ENCODE assay signal across 27 cellular contexts in genomic region chr3:141643816-141644215, GRCh38.
"Had no signal": no experiment of that assay in that cellular context is flagged by ENCODE, and none has a peak within 500 bp of the region (broad histone marks: within the 10 kb centered on the region; RNA-seq: fewer than 3 reads in every experiment).

No MANE protein-coding gene starts in this region.

- H3K9me3 ChIP-seq: esophagus muscularis mucosa, spleen, suprapubic skin, tibial artery had no signal

- H3K27ac ChIP-seq: cardiac muscle cell, coronary artery, dorsolateral prefrontal cortex, esophagus muscularis mucosa, spleen, suprapubic skin, WERI-Rb-1 had no signal

- H3K4me3 Mint-ChIP-seq: activated CD4-positive, alpha-beta memory T cell treated with anti-CD3 and anti-CD28 coated beads, Interleukin-2, amount 10 ng/mL, durations not matched to agents 7 days and 5 days; activated CD4-positive, alpha-beta T cell treated with anti-CD3 and anti-CD28 coated beads, Interleukin-2, amount 10 ng/mL, durations not matched to agents 7 days and 5 days; activated naive CD4-positive, alpha-beta T cell treated with anti-CD3 and anti-CD28 coated beads, Interleukin-2, amount 50 U/mL, for 24 hours; activated naive CD8-positive, alpha-beta T cell treated with anti-CD3 and anti-CD28 coated beads, Interleukin-2, amount 50 U/mL, for 24 hours; immature natural killer cell; memory B cell; natural killer cell; T-helper 1 cell treated with Interleukin-12 subunit alpha and Interleukin-12 subunit beta and Interleukin-4 antibody, amounts not matched to agents 30 μg/mL and 1 μg/mL, for 36 hours had no signal

- H3K4me1 ChIP-seq: esophagus muscularis mucosa had no signal

- H3K4me3 ChIP-seq: cardiac muscle cell, coronary artery, dorsolateral prefrontal cortex, esophagus muscularis mucosa, spleen, suprapubic skin, tibial artery had no signal

- ATAC-seq: activated CD4-positive, CD25-positive, alpha-beta regulatory T cell treated with anti-CD3 and anti-CD28 coated beads, Interleukin-2, amount 50 U/mL, for 24 hours; activated naive CD8-positive, alpha-beta T cell treated with anti-CD3 and anti-CD28 coated beads, Interleukin-2, amount 50 U/mL, for 24 hours; natural killer cell; right cardiac atrium had no signal

- H3K27ac Mint-ChIP-seq: activated CD4-positive, alpha-beta memory T cell treated with anti-CD3 and anti-CD28 coated beads, Interleukin-2, amount 10 ng/mL, durations not matched to agents 7 days and 5 days; activated CD4-positive, alpha-beta T cell treated with anti-CD3 and anti-CD28 coated beads, Interleukin-2, amount 10 ng/mL, durations not matched to agents 7 days and 5 days; activated naive CD4-positive, alpha-beta T cell treated with anti-CD3 and anti-CD28 coated beads, Interleukin-2, amount 50 U/mL, for 24 hours; activated naive CD8-positive, alpha-beta T cell treated with anti-CD3 and anti-CD28 coated beads, Interleukin-2, amount 50 U/mL, for 24 hours; activated T-helper 2 cell treated with anti-CD3 and anti-CD28 coated beads, Interferon-gamma antibody, Interleukin-2, Interleukin-4, amounts not matched to agents 10 μg/mL and 5 μg/mL and 100 μg/mL, durations not matched to agents 14 hours and 24 hours and 36 hours; immature natural killer cell; memory B cell; natural killer cell; T-helper 1 cell treated with Interleukin-12 subunit alpha and Interleukin-12 subunit beta and Interleukin-4 antibody, amounts not matched to agents 30 μg/mL and 1 μg/mL, for 36 hours had no signal

- H3K27me3 Mint-ChIP-seq: activated CD4-positive, alpha-beta memory T cell treated with anti-CD3 and anti-CD28 coated beads, Interleukin-2, amount 10 ng/mL, durations not matched to agents 7 days and 5 days; activated CD4-positive, alpha-beta T cell treated with anti-CD3 and anti-CD28 coated beads, Interleukin-2, amount 10 ng/mL, durations not matched to agents 7 days and 5 days; activated naive CD4-positive, alpha-beta T cell treated with anti-CD3 and anti-CD28 coated beads, Interleukin-2, amount 50 U/mL, for 24 hours; activated naive CD8-positive, alpha-beta T cell treated with anti-CD3 and anti-CD28 coated beads, Interleukin-2, amount 50 U/mL, for 24 hours; memory B cell had no signal

- H3K36me3 ChIP-seq: cardiac muscle cell, esophagus muscularis mucosa, spleen, suprapubic skin, tibial artery, WERI-Rb-1 had no signal

- H3K36me3 Mint-ChIP-seq: activated naive CD4-positive, alpha-beta T cell treated with anti-CD3 and anti-CD28 coated beads, Interleukin-2, amount 50 U/mL, for 24 hours; immature natural killer cell; memory B cell; natural killer cell had no signal

- H3K27me3 ChIP-seq: cardiac muscle cell, dorsolateral prefrontal cortex, esophagus muscularis mucosa, spleen, suprapubic skin, tibial artery had no signal

- DNase-seq: activated CD4-positive, alpha-beta memory T cell treated with anti-CD3 and anti-CD28 coated beads, Interleukin-2, amount 10 ng/mL, durations not matched to agents 7 days and 5 days; activated CD4-positive, alpha-beta T cell treated with anti-CD3 and anti-CD28 coated beads, Interleukin-2, amount 10 ng/mL, durations not matched to agents 7 days and 5 days; activated naive CD8-positive, alpha-beta T cell treated with anti-CD3 and anti-CD28 coated beads, Interleukin-2, amount 50 U/mL, for 24 hours; activated T-cell treated with anti-CD3 and anti-CD28 coated beads, Interleukin-2, amount 50 U/mL, for 48 hours; amygdala; dorsolateral prefrontal cortex; effector memory CD4-positive, alpha-beta T cell; hippocampal formation; immature natural killer cell; natural killer cell; posterior cingulate gyrus; right cardiac atrium; spleen; stimulated activated naive CD4-positive, alpha-beta T cell; SW 1271; T1000; tibial artery; WERI-Rb-1 had no signal

- H3K9me3 Mint-ChIP-seq: activated CD4-positive, alpha-beta memory T cell treated with anti-CD3 and anti-CD28 coated beads, Interleukin-2, amount 10 ng/mL, durations not matched to agents 7 days and 5 days; activated CD4-positive, alpha-beta T cell treated with anti-CD3 and anti-CD28 coated beads, Interleukin-2, amount 10 ng/mL, durations not matched to agents 7 days and 5 days; activated naive CD4-positive, alpha-beta T cell treated with anti-CD3 and anti-CD28 coated beads, Interleukin-2, amount 50 U/mL, for 24 hours; activated naive CD8-positive, alpha-beta T cell treated with anti-CD3 and anti-CD28 coated beads, Interleukin-2, amount 50 U/mL, for 24 hours; activated T-helper 2 cell treated with anti-CD3 and anti-CD28 coated beads, Interferon-gamma antibody, Interleukin-2, Interleukin-4, amounts not matched to agents 10 μg/mL and 5 μg/mL and 100 μg/mL, durations not matched to agents 14 hours and 24 hours and 36 hours; immature natural killer cell; memory B cell; natural killer cell; T-helper 1 cell treated with Interleukin-12 subunit alpha and Interleukin-12 subunit beta and Interleukin-4 antibody, amounts not matched to agents 30 μg/mL and 1 μg/mL, for 36 hours had no signal

- H3K4me1 Mint-ChIP-seq: activated CD4-positive, alpha-beta T cell treated with anti-CD3 and anti-CD28 coated beads, Interleukin-2, amount 10 ng/mL, durations not matched to agents 7 days and 5 days; activated naive CD4-positive, alpha-beta T cell treated with anti-CD3 and anti-CD28 coated beads, Interleukin-2, amount 50 U/mL, for 24 hours; activated naive CD8-positive, alpha-beta T cell treated with anti-CD3 and anti-CD28 coated beads, Interleukin-2, amount 50 U/mL, for 24 hours; immature natural killer cell; memory B cell had no signal
